Comparison of ENCODE assay signal across 9 cellular contexts in the genomic region with DNA sequence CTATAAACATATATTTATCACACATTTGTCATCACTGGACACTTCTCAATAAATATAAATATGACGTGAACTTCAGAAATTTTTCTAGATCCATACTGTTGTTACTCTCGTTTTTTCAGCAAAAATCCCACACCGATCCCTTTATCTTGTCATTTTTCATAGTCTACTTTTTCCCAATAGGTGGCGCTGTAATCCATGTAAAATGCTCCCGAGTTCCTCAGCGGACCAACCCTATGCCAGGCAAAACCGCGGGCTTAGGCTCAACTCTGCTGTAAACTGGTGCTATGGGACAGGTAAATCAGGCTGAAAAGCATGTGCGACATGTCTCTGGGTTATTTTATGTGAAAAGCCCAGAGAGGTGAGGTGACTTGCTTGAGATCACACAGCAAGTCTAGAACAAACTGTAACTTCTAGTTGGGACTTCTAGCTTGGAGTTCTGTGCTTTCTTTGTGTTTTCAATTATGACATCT.
DNase-seq lines count a peak whose midpoint lies in the region; ATAC-seq, FAIRE-seq and TF ChIP-seq lines count a peak whose summit lies in the region.
"Had no signal": no experiment of that assay in that cellular context is flagged by ENCODE, and none has a peak within 500 bp of the region (broad histone marks: within the 10 kb centered on the region; RNA-seq: fewer than 3 reads in every experiment).

No MANE protein-coding gene starts in this region.

- no peaks in the 10 kb centered on the region for H3K79me1 ChIP-seq in H1 (ENCODE audit: low read depth, low read length)

- H3K36me3 ChIP-seq in H1 (ENCODE audit: control insufficient read depth in 2 of 4, insufficient read depth in 4 of 4, low read length in 3 of 4) (no peaks in the 10 kb centered on the region), lower lobe of right lung (no peaks in the 10 kb centered on the region), upper lobe of left lung (no peaks in the 10 kb centered on the region)
- H3K36me3 ChIP-seq: BLaER1 had no signal

- no peak overlapping the region for H4K5ac ChIP-seq in H1 (ENCODE audit: insufficient read length, low read depth, low read length)

- H3K4me2 ChIP-seq in H1 (ENCODE audit: insufficient read depth in 1 of 2, low read depth in 2 of 2, low read length in 2 of 2), result no peak overlapping the region
- H3K4me2 ChIP-seq: BLaER1 had no signal

- POLR2A ChIA-PET in H1 (lab: Charles Lee; ENCODE audit: partially characterized antibody), result no interaction called here

- TF ChIP-seq CTCF in LNCaP clone FGC (IDR thresholded peaks at IDR 0.05; ENCODE audit: control insufficient read depth, extremely low read depth, insufficient read depth) (peak; percentile 55), H1 (IDR thresholded peaks at IDR 0.05; ENCODE audit: control extremely low read depth in 1 of 3, insufficient read depth in 1 of 3, low read depth in 1 of 3, low read length in 3 of 3) (peak in 2 of 3 experiments; percentile 66 to 72; a peak in 3 of 4 replicates), lower lobe of right lung (IDR thresholded peaks at IDR 0.05) (peak; percentile 71), upper lobe of left lung (IDR thresholded peaks at IDR 0.05) (peak; percentile 52 to 75 (median 67))

- intact Hi-C loops in lower lobe of right lung (cut with DNase I), result loop anchor here (5.0 kb wide), 1 partner anchor 175 kb away; no protein-coding TSS in a partner anchor

- H3K4ac ChIP-seq in H1 (replicated peaks; ENCODE audit: insufficient read length, low read depth, low read length), result no peak overlapping the region

- H3K56ac ChIP-seq in H1 (replicated peaks; ENCODE audit: insufficient read length, low read depth, low read length), result no peak overlapping the region

- H3K4me3 ChIP-seq in LNCaP clone FGC (ENCODE audit: low read depth, low read length), result no peak overlapping the region
- H3K4me3 ChIP-seq in H1 (ENCODE audit: extremely low read depth in 1 of 4, insufficient read depth in 2 of 4, low read depth in 3 of 4, low read length in 4 of 4), result no peak overlapping the region
- H3K4me3 ChIP-seq in lower lobe of right lung, result no peak overlapping the region
- H3K4me3 ChIP-seq in upper lobe of left lung, result no peak overlapping the region
- H3K4me3 ChIP-seq: BLaER1 had no signal

- 15% methylated on average over 9 of the region's 9 CpGs; no CpG with 5 or more reads in 1 of the 2 experiments for WGBS in H1 (ENCODE audit: extremely low coverage in 1 of 2, insufficient coverage in 1 of 2, insufficient read length in 1 of 2, insufficient replicate concordance in 2 of 2, low coverage in 1 of 2, low lambda C conversion rate in 2 of 2, missing lambda C conversion rate in 1 of 2), 2 experiments
- WGBS in upper lobe of left lung, 2 donors, result 1 to 2% methylated on average over 9 of the region's 9 CpGs

- H3K14ac ChIP-seq in H1 (ENCODE audit: insufficient read length), result no peak overlapping the region

- H3K9me3 ChIP-seq in H1 (ENCODE audit: insufficient read depth in 2 of 2, low read depth in 1 of 2, low read length in 1 of 2), result no peaks in the 10 kb centered on the region
- no peaks in the 10 kb centered on the region for H3K9me3 ChIP-seq in lower lobe of right lung
- no peaks in the 10 kb centered on the region for H3K9me3 ChIP-seq in upper lobe of left lung
- H3K9me3 ChIP-seq: BLaER1 had no signal

- TF ChIP-seq EP300 in H1 (IDR thresholded peaks at IDR 0.05; ENCODE audit: borderline replicate concordance in 1 of 2, low read depth in 2 of 2, low read length in 2 of 2), result no peak
- TF ChIP-seq EP300 in upper lobe of left lung (IDR thresholded peaks at IDR 0.05), result no peak

- ATAC-seq in GM21717 (IDR thresholded peaks at IDR 0.05; ENCODE audit: unreplicated experiment) (peak; percentile 79), lower lobe of right lung (peak; percentile 84 to 89), upper lobe of left lung (ENCODE audit: low FRiP score in 2 of 2) (peak; percentile 85 to 89)

- no peak overlapping the region; a peak in 1 of 7 replicates for H3K9ac ChIP-seq in H1 (replicated peaks in 1 of 4; ENCODE audit: extremely low read depth in 1 of 4, low read depth in 3 of 4, low read length in 3 of 4)
- H3K9ac ChIP-seq: BLaER1 had no signal

- no peak overlapping the region for H2BK5ac ChIP-seq in H1 (ENCODE audit: low read depth, low read length)

- no peak overlapping the region for H4K91ac ChIP-seq in H1 (replicated peaks; ENCODE audit: insufficient read length, low read length)

- H4K20me1 ChIP-seq in H1 (replicated peaks in 1 of 2; ENCODE audit: control insufficient read depth in 1 of 2, insufficient read depth in 2 of 2, low read length in 2 of 2), result no peaks in the 10 kb centered on the region
- H4K20me1 ChIP-seq: BLaER1 had no signal

- H2AK5ac ChIP-seq in H1 (ENCODE audit: low read depth, low read length), result no peak overlapping the region

- DNase-seq in NCI-H1417 (lab: John Stamatoyannopoulos, UW) (peak; percentile 13 to 61 (median 56)), NCI-H1417 treated with DMSO at 0.1 percent for 48 hours (lab: John Stamatoyannopoulos, UW) (no peak), LNCaP clone FGC (ENCODE audit: low read depth) (peak; percentile 63), RPMI7951 (ENCODE audit: low read depth) (peak; percentile 43), H1 (ENCODE audit: low read depth in 1 of 2, low spot score in 2 of 2) (peak; percentile 55 to 69), lower lobe of right lung (peak; percentile 60), upper lobe of left lung (peak in 1 of 2 donors; percentile 77)

- H3K27ac ChIP-seq in H1 (ENCODE audit: low read depth, low read length), result no peak overlapping the region
- H3K27ac ChIP-seq in lower lobe of right lung, result no peak overlapping the region
- H3K27ac ChIP-seq in upper lobe of left lung, result no peak overlapping the region
- H3K27ac ChIP-seq: BLaER1 had no signal

- FAIRE-seq in H1 (lab: Jason Lieb, UNC), result peak; percentile 97

- TF ChIP-seq POLR2A in H1 (IDR thresholded peaks at IDR 0.05; ENCODE audit: control extremely low read depth in 1 of 2, low read depth in 2 of 2, low read length in 2 of 2), result no peak
- no peak for TF ChIP-seq POLR2A in upper lobe of left lung (IDR thresholded peaks at IDR 0.05)

- no peaks in the 10 kb centered on the region for H3K23me2 ChIP-seq in H1 (ENCODE audit: low read depth, low read length)

- no peak overlapping the region for H3K18ac ChIP-seq in H1 (ENCODE audit: extremely low read depth, low read length)

- no peak overlapping the region for H2BK12ac ChIP-seq in H1 (ENCODE audit: low read depth, low read length)

- no peak overlapping the region for H2BK120ac ChIP-seq in H1 (replicated peaks; ENCODE audit: low read depth, low read length)

- H3K4me1 ChIP-seq in H1 (replicated peaks in 1 of 4; ENCODE audit: control insufficient read depth in 3 of 4, insufficient read depth in 4 of 4, low read length in 3 of 4) (no peaks in the 10 kb centered on the region), lower lobe of right lung (peaks cover 32% of the 10 kb centered on the region), upper lobe of left lung (peaks cover 8 to 24% (median 13%) of the 10 kb centered on the region in 4 donors)

- no peak overlapping the region for H3K23ac ChIP-seq in H1 (ENCODE audit: insufficient read length)

- no peak overlapping the region for H2BK15ac ChIP-seq in H1 (ENCODE audit: low read length)

- H4K8ac ChIP-seq in H1 (ENCODE audit: extremely low read depth, insufficient read depth, low read length), result no peak overlapping the region

- H2AFZ ChIP-seq in H1 (ENCODE audit: low read length), result no peak overlapping the region

- H2BK20ac ChIP-seq in H1 (ENCODE audit: low read length), result no peak overlapping the region

- peak; percentile 87 to 93 for TF ChIP-seq RAD21 in H1 (IDR thresholded peaks at IDR 0.05 in 1 of 2, conservative IDR thresholded peaks at IDR 0.05 in 1 of 2; ENCODE audit: low read depth in 2 of 2, low read length in 2 of 2)

- CTCF ChIA-PET in H1 (lab: Charles Lee; ENCODE audit: partially characterized antibody), result interaction anchor here (0.7 to 2.1 kb wide), 10 partner anchors 9 to 253 kb away, joined by 3 to 6 read pairs (median 3); no protein-coding TSS in a partner anchor

- H3K27me3 ChIP-seq in H1 (replicated peaks in 1 of 4; ENCODE audit: control insufficient read depth in 3 of 4, extremely low read depth in 1 of 4, insufficient read depth in 3 of 4, low read length in 3 of 4) (no peaks in the 10 kb centered on the region), lower lobe of right lung (ENCODE audit: low read depth) (no peaks in the 10 kb centered on the region), upper lobe of left lung (no peaks in the 10 kb centered on the region)
- H3K27me3 ChIP-seq: BLaER1 had no signal

- no peaks in the 10 kb centered on the region for H3K79me2 ChIP-seq in H1 (ENCODE audit: control insufficient read depth in 1 of 2, insufficient read depth in 2 of 2, low read length in 2 of 2)

TF ChIP-seq in H1, 55 proteins besides CTCF, POLR2A, EP300 and RAD21 (continues in another document):
- TF ChIP-seq POU5F1 (IDR thresholded peaks at IDR 0.05; ENCODE audit: low read depth, low read length) (no peak), MAFK (IDR thresholded peaks at IDR 0.05; ENCODE audit: low read depth, low read length) (no peak), EZH2 (IDR thresholded peaks at IDR 0.05; ENCODE audit: low read depth, low read length, severe bottlenecking) (no peak), HDAC6 (IDR thresholded peaks at IDR 0.05; ENCODE audit: low read depth, low read length) (no peak), SRF (IDR thresholded peaks at IDR 0.05; ENCODE audit: low read depth, low read length) (no peak), ASH2L (IDR thresholded peaks at IDR 0.05; ENCODE audit: low read length) (no peak), ATF2 (IDR thresholded peaks at IDR 0.05; ENCODE audit: low read length) (no peak), KDM1A (IDR thresholded peaks at IDR 0.05; ENCODE audit: borderline replicate concordance, low read length) (peak; percentile 91)
- TF ChIP-seq, protein P1, sequence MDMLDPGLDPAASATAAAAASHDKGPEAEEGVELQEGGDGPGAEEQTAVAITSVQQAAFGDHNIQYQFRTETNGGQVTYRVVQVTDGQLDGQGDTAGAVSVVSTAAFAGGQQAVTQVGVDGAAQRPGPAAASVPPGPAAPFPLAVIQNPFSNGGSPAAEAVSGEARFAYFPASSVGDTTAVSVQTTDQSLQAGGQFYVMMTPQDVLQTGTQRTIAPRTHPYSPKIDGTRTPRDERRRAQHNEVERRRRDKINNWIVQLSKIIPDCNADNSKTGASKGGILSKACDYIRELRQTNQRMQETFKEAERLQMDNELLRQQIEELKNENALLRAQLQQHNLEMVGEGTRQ (IDR thresholded peaks at IDR 0.05; ENCODE audit: low read length), result no peak
